Comparison of ENCODE assay signal across 21 cellular contexts in genomic region chr3:186512570-186513302, GRCh38.
"Had no signal": no experiment of that assay in that cellular context is flagged by ENCODE, and none has a peak within 500 bp of the region (broad histone marks: within the 10 kb centered on the region; RNA-seq: fewer than 3 reads in every experiment).

No MANE protein-coding gene starts in this region.

- H3K9me3 ChIP-seq: breast epithelium, pancreas, psoas muscle, right atrium auricular region, upper lobe of left lung had no signal

- ATAC-seq: activated CD8-positive, alpha-beta memory T cell treated with anti-CD3 and anti-CD28 coated beads, Interleukin-2, amount 10 ng/mL, durations not matched to agents 7 days and 5 days; left lung; naive thymus-derived CD8-positive, alpha-beta T cell; pancreas; psoas muscle had no signal

- H3K4me1 ChIP-seq: breast epithelium, left lung, pancreas, psoas muscle, right atrium auricular region, upper lobe of left lung had no signal

- H3K27me3 ChIP-seq: esophagus muscularis mucosa, pancreas, right atrium auricular region, upper lobe of left lung had no signal

- DNase-seq: activated CD4-positive, alpha-beta memory T cell treated with anti-CD3 and anti-CD28 coated beads, Interleukin-2, amount 10 ng/mL, durations not matched to agents 7 days and 5 days; activated CD4-positive, alpha-beta T cell treated with anti-CD3 and anti-CD28 coated beads for 48 hours; activated CD8-positive, alpha-beta memory T cell treated with anti-CD3 and anti-CD28 coated beads, Interleukin-2, amount 10 ng/mL, durations not matched to agents 7 days and 5 days; activated gamma-delta T cell treated with Interleukin-2 at 50 U/mL for 16 hours; activated T-cell treated with anti-CD3 and anti-CD28 coated beads for 4 hours; glutamatergic neuron; immature natural killer cell; kidney glomerular epithelial cell; left lung; naive thymus-derived CD8-positive, alpha-beta T cell; pancreas; psoas muscle; stimulated activated CD4-positive, alpha-beta T cell treated with anti-CD3 and anti-CD28 coated beads, Interleukin-4, amount 100 ng/mL, for 24 hours; stimulated activated naive CD4-positive, alpha-beta T cell treated with Interleukin-2 at 50 U/mL for 16 hours; upper lobe of left lung had no signal

- H2AFZ ChIP-seq: hepatocyte had no signal

- H3K27ac ChIP-seq: breast epithelium, coronary artery, esophagus muscularis mucosa, hepatocyte, left lung, pancreas, psoas muscle, right atrium auricular region, upper lobe of left lung had no signal

- H3K36me3 ChIP-seq: breast epithelium, esophagus muscularis mucosa, left lung, pancreas, right atrium auricular region, upper lobe of left lung had no signal

- H3K4me2 ChIP-seq: hepatocyte had no signal

- H3K79me2 ChIP-seq: hepatocyte had no signal

- FAIRE-seq: frontal cortex, pancreas had no signal

- H3K4me3 ChIP-seq: breast epithelium, coronary artery, esophagus muscularis mucosa, hepatocyte, left lung, pancreas, psoas muscle, right atrium auricular region, upper lobe of left lung had no signal
